ENCODE assay signal across 1 cellular context in genomic region chr1:181739214-181739613, GRCh38.
TF ChIP-seq lines count a peak whose summit lies in the region.

No MANE protein-coding gene starts in this region.

TF ChIP-seq in neural cell, 6 proteins besides CTCF, POLR2A, EP300 and RAD21 (continued from another document):
- TF ChIP-seq REST (IDR thresholded peaks at IDR 0.05; ENCODE audit: borderline replicate concordance) (no peak), EZH2 (IDR thresholded peaks at IDR 0.05; ENCODE audit: borderline replicate concordance, insufficient read depth, low read length, poor library complexity, severe bottlenecking) (no peak), MXI1 (conservative IDR thresholded peaks at IDR 0.05; ENCODE audit: poor library complexity, severe bottlenecking) (no peak), TAF1 (IDR thresholded peaks at IDR 0.05; ENCODE audit: low read depth) (no peak)
